ENCODE assay signal across 16 cellular contexts in genomic region chr19:50334741-50335421, GRCh38. TPM values are rescaled to one million over a fixed set of nuclear protein-coding genes. Genes with fewer than 3 reads are reported as not detected.
DNase-seq lines count a peak whose midpoint lies in the region; ATAC-seq and TF ChIP-seq lines count a peak whose summit lies in the region.
"Had no signal": no experiment of that assay in that cellular context is flagged by ENCODE, and none has a peak within 500 bp of the region (broad histone marks: within the 10 kb centered on the region; RNA-seq: fewer than 3 reads in every experiment).

No MANE protein-coding gene starts in this region.

- H3K9me3 ChIP-seq in OCI-LY3 (ENCODE audit: insufficient read depth, low read length) (0 out of 2 replicates have a peak, but pooled peaks cover 13% of the 10 kb centered on the region), osteoblast (ENCODE audit: low read depth, low read length) (no peaks in the 10 kb centered on the region)
- H3K9me3 ChIP-seq: ascending aorta, thoracic aorta had no signal

- H3K36me3 ChIP-seq in OCI-LY3 (replicated peaks; ENCODE audit: low read depth, low read length) (peaks cover 76% of the 10 kb centered on the region), osteoblast (ENCODE audit: insufficient read depth, low read length) (no peaks in the 10 kb centered on the region)
- H3K36me3 ChIP-seq: ascending aorta, thoracic aorta had no signal

- no peak for ATAC-seq in activated CD4-positive, alpha-beta T cell treated with anti-CD3 and anti-CD28 coated beads for 36 hours
- ATAC-seq in effector memory CD8-positive, alpha-beta T cell (replicated peaks): no peak

- H3K4me3 ChIP-seq in OCI-LY3 (ENCODE audit: low read length) (0 out of 2 replicates have a peak overlapping the region, but pooled peaks have one; percentile 15), osteoblast (ENCODE audit: insufficient read depth, low read length) (no peak overlapping the region)

- no peak overlapping the region for H2AFZ ChIP-seq in OCI-LY3 (ENCODE audit: low read depth, low read length)
- no peak overlapping the region for H2AFZ ChIP-seq in osteoblast (ENCODE audit: low read length)

- peaks cover 11% of the 10 kb centered on the region for H3K36me3 Mint-ChIP-seq in activated CD4-positive, alpha-beta T cell treated with anti-CD3 and anti-CD28 coated beads for 36 hours (ENCODE audit: low read depth)
- H3K36me3 Mint-ChIP-seq in effector memory CD8-positive, alpha-beta T cell (ENCODE audit: insufficient read depth): peaks cover 15% of the 10 kb centered on the region

- peak overlapping the region; percentile 97 for H3K27ac ChIP-seq in OCI-LY3 (ENCODE audit: low read length)
- H3K27ac ChIP-seq in osteoblast (ENCODE audit: low read depth, low read length): no peak overlapping the region
- H3K27ac ChIP-seq: SK-N-MC, thoracic aorta had no signal

- no peak for DNase-seq in activated CD4-positive, alpha-beta T cell treated with anti-CD3 and anti-CD28 coated beads for 36 hours
- DNase-seq in activated CD4-positive, alpha-beta T cell treated with anti-CD3 and anti-CD28 coated beads for 1 hour: no peak
- DNase-seq in effector memory CD8-positive, alpha-beta T cell: no peak
- DNase-seq in osteoblast (ENCODE audit: insufficient read length, low spot score, missing footprints) (peak; percentile 32), NCI-H526 (lab: John Stamatoyannopoulos, UW) (no peak), NCI-H226 (no peak), nucleus accumbens (lab: John Stamatoyannopoulos, UW) (no peak)
- DNase-seq: dermis blood vessel endothelial cell, HCEC 1CT, kidney glomerular epithelial cell, NCI-H1092 treated with DMSO at 0.1 percent for 48 hours had no signal

- peaks cover 49% of the 10 kb centered on the region for H3K4me1 Mint-ChIP-seq in activated CD4-positive, alpha-beta T cell treated with anti-CD3 and anti-CD28 coated beads for 36 hours
- H3K4me1 Mint-ChIP-seq in effector memory CD8-positive, alpha-beta T cell (ENCODE audit: low read depth in 2 of 2): peaks cover 29 to 30% of the 10 kb centered on the region in 2 donors

- H4K20me1 ChIP-seq in OCI-LY3 (ENCODE audit: insufficient read depth, low read length): peaks cover 63% of the 10 kb centered on the region
- H4K20me1 ChIP-seq in osteoblast (ENCODE audit: insufficient read depth, low read length): no peaks in the 10 kb centered on the region

- H3K27me3 Mint-ChIP-seq in activated CD4-positive, alpha-beta T cell treated with anti-CD3 and anti-CD28 coated beads for 36 hours: peaks cover 15% of the 10 kb centered on the region
- peaks cover 44 to 76% of the 10 kb centered on the region in 2 donors for H3K27me3 Mint-ChIP-seq in effector memory CD8-positive, alpha-beta T cell

- TF ChIP-seq CTCF in OCI-LY3 (IDR thresholded peaks at IDR 0.05; ENCODE audit: low read depth, low read length) (no peak), osteoblast (IDR thresholded peaks at IDR 0.05; ENCODE audit: extremely low read depth, low read depth, low read length) (no peak)

- H3K27ac Mint-ChIP-seq in activated CD4-positive, alpha-beta T cell treated with anti-CD3 and anti-CD28 coated beads for 36 hours: peak overlapping the region; percentile 33
- H3K27ac Mint-ChIP-seq in effector memory CD8-positive, alpha-beta T cell: no peak overlapping the region

- POLR2A ChIA-PET in activated CD4-positive, alpha-beta T cell treated with anti-CD3 and anti-CD28 coated beads for 36 hours (lab: Charles Lee): interaction anchor here (0.7 kb wide), 1 partner anchor 144 kb away, joined by 3 read pairs; no protein-coding TSS in a partner anchor

- H3K4me3 Mint-ChIP-seq in activated CD4-positive, alpha-beta T cell treated with anti-CD3 and anti-CD28 coated beads for 36 hours: no peak overlapping the region
- peak overlapping the region; percentile 38 to 44 for H3K4me3 Mint-ChIP-seq in effector memory CD8-positive, alpha-beta T cell

- H3K4me1 ChIP-seq in OCI-LY3 (ENCODE audit: low read length) (peaks cover 91% of the 10 kb centered on the region), osteoblast (ENCODE audit: insufficient read depth, low read length) (peaks cover 9% of the 10 kb centered on the region)

- H3K79me2 ChIP-seq in OCI-LY3 (ENCODE audit: low read length) (peaks cover 60% of the 10 kb centered on the region), osteoblast (ENCODE audit: insufficient read depth, low read length) (no peaks in the 10 kb centered on the region)

- CTCF ChIA-PET in activated CD4-positive, alpha-beta T cell treated with anti-CD3 and anti-CD28 coated beads for 36 hours (lab: Charles Lee): interaction anchor here (1.0 to 1.4 kb wide), 2 partner anchors 22 to 152 kb away, joined by 3 to 5 read pairs; no protein-coding TSS in a partner anchor

- no peaks in the 10 kb centered on the region for H3K9me3 Mint-ChIP-seq in activated CD4-positive, alpha-beta T cell treated with anti-CD3 and anti-CD28 coated beads for 36 hours (ENCODE audit: low read depth)
- H3K9me3 Mint-ChIP-seq in effector memory CD8-positive, alpha-beta T cell: peaks cover 2 to 8% of the 10 kb centered on the region in 2 donors

- intact Hi-C loops in activated CD4-positive, alpha-beta T cell treated with anti-CD3 and anti-CD28 coated beads for 36 hours (cut with DNase I, micrococcal nuclease): loop anchor here in 1 of 2 experiments (5.0 kb wide), 1 partner anchor 458 kb away; the partner anchor contains the start of genes AKT1S1 and TBC1D17

- no peaks in the 10 kb centered on the region for H3K27me3 ChIP-seq in OCI-LY3 (ENCODE audit: low read depth, low read length)
- peaks cover 27% of the 10 kb centered on the region for H3K27me3 ChIP-seq in osteoblast (ENCODE audit: insufficient read depth, low read length)
- H3K27me3 ChIP-seq: ascending aorta had no signal

- H3K4me2 ChIP-seq in OCI-LY3 (ENCODE audit: low read length): peak overlapping the region; percentile 28
- no peak overlapping the region for H3K4me2 ChIP-seq in osteoblast (ENCODE audit: insufficient read depth, low read length)

- no peak overlapping the region for H3K9ac ChIP-seq in OCI-LY3 (ENCODE audit: low read length)

RNA-seq across cellular contexts. Expression of gene KCNC3, which starts 5.7 kb away (rescaled TPM):
- 1 to 10 TPM; 9.1 to 9.7 TPM for total RNA-seq in activated CD4-positive, alpha-beta T cell treated with anti-CD3 and anti-CD28 coated beads for 36 hours
- total RNA-seq in osteoblast: under 0.01 TPM in 1 of 2 replicates, not detected in the other

RNA-seq across cellular contexts. Expression of gene NAPSA, which starts 30.6 kb away (rescaled TPM):
- total RNA-seq in activated CD4-positive, alpha-beta T cell treated with anti-CD3 and anti-CD28 coated beads for 36 hours: 10 to 100 TPM; 44.0 to 63.4 TPM
- under 0.01 and 0.29 TPM in 2 replicates for total RNA-seq in osteoblast
- total RNA-seq: dermis blood vessel endothelial cell, mononuclear cell, thoracic aorta had no signal

RNA-seq across cellular contexts. Expression of gene NR1H2, which starts 41.4 kb away (rescaled TPM):
- total RNA-seq in activated CD4-positive, alpha-beta T cell treated with anti-CD3 and anti-CD28 coated beads for 36 hours: 10 to 100 TPM; 50.3 to 53.6 TPM
- 91.1 and 113 TPM in 2 replicates for total RNA-seq in osteoblast

RNA-seq across cellular contexts. Expression of gene POLD1, which starts 49.3 kb away (rescaled TPM):
- 100 to 1,000 TPM; 220 to 227 TPM for total RNA-seq in activated CD4-positive, alpha-beta T cell treated with anti-CD3 and anti-CD28 coated beads for 36 hours
- total RNA-seq in osteoblast: 14.7 and 15.6 TPM in 2 replicates

Comparison
In these comparisons a context has a peak if more than half of its experiments do, and no peak if none do; other contexts are left out.
1. RNA of gene KCNC3, which starts 5.7 kb away (total RNA-seq): 9.1 to 9.7 TPM in activated CD4-positive, alpha-beta T cell treated with anti-CD3 and anti-CD28 coated beads for 36 hours; under 0.01 TPM in osteoblast; every median in the first group is over 10 times any median in the second.
2. RNA of gene NAPSA, which starts 30.6 kb away (total RNA-seq): 44.0 to 63.4 TPM in activated CD4-positive, alpha-beta T cell treated with anti-CD3 and anti-CD28 coated beads for 36 hours; under 0.01 to 0.29 TPM in osteoblast; every median in the first group is over 10 times any median in the second.